13 cellular contexts compared by ENCODE assay signal in the genomic region with DNA sequence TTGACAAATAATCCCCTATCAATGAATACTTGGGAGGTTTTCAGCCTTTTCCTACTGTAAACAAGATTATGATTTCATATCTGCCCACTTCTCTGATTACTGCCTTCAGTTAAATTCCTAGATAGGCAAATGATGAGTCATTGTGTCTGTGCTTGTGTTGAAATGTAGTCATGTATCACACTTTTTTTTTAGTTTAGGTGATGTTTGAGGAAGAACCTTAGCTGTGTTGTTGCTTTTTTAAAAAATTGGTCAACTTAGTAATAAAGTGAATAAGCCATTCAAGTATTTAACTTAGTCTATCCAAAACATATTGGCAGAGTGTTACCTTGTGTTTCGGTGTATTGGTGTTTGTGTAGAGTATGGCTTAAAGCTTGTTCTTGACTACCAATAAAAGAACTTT.
DNase-seq lines count a peak whose midpoint lies in the region; ATAC-seq and TF ChIP-seq lines count a peak whose summit lies in the region.
"Had no signal": no experiment of that assay in that cellular context is flagged by ENCODE, and none has a peak within 500 bp of the region (broad histone marks: within the 10 kb centered on the region; RNA-seq: fewer than 3 reads in every experiment).

No MANE protein-coding gene starts in this region.

- H3K4me3 ChIP-seq in fibroblast of the aortic adventitia (ENCODE audit: low read depth, low read length) (no peak overlapping the region), OCI-LY7 (ENCODE audit: low read depth, low read length, poor library complexity, severe bottlenecking) (no peak overlapping the region)
- H3K4me3 ChIP-seq: esophagus muscularis mucosa had no signal

- H3K36me3 ChIP-seq in OCI-LY7 (ENCODE audit: insufficient read depth, low read length) = peaks cover 99% of the 10 kb centered on the region

- TF ChIP-seq CTCF in fibroblast of the aortic adventitia (IDR thresholded peaks at IDR 0.05; ENCODE audit: insufficient read depth, low read length) = no peak
- no peak for TF ChIP-seq CTCF in type B pancreatic cell (conservative IDR thresholded peaks at IDR 0.05)
- no peak for TF ChIP-seq CTCF in OCI-LY7 (conservative IDR thresholded peaks at IDR 0.05; ENCODE audit: low read length)

- H2AFZ ChIP-seq in OCI-LY7 (ENCODE audit: low read length) = no peak overlapping the region

- H3K27ac Mint-ChIP-seq in activated naive CD8-positive, alpha-beta T cell = peak overlapping the region; percentile 51
- no peak overlapping the region for H3K27ac Mint-ChIP-seq in activated naive CD8-positive, alpha-beta T cell treated with anti-CD3 and anti-CD28 coated beads, Interleukin-2, amount 50 U/mL, for 24 hours
- H3K27ac Mint-ChIP-seq in type B pancreatic cell = peak overlapping the region; percentile 80

- CTCF ChIA-PET in OCI-LY7 (lab: Charles Lee; ENCODE audit: unreplicated experiment) = no interaction called here

- no TSS peak for BruUV-seq in OCI-LY7 (replicated peaks; lab: Mats Ljungman, UMichigan)

- H3K4me2 ChIP-seq in OCI-LY7 (ENCODE audit: low read length) = no peak overlapping the region

- H3K9me2 ChIP-seq in OCI-LY7 (ENCODE audit: insufficient read depth, low read length) = no peaks in the 10 kb centered on the region

- no peak overlapping the region for H3K27ac ChIP-seq in OCI-LY7 (ENCODE audit: low read depth, low read length, poor library complexity, severe bottlenecking)
- H3K27ac ChIP-seq: esophagus muscularis mucosa, VCaP had no signal

- H3K9me3 ChIP-seq in OCI-LY7 (ENCODE audit: low read length) = no peaks in the 10 kb centered on the region
- H3K9me3 ChIP-seq: esophagus muscularis mucosa had no signal

- peaks cover 15% of the 10 kb centered on the region; the same call in 1 of the 2 replicates for H4K20me1 ChIP-seq in OCI-LY7 (ENCODE audit: insufficient read depth, low read length)

- peaks cover 99% of the 10 kb centered on the region for H3K79me2 ChIP-seq in OCI-LY7 (ENCODE audit: insufficient read depth, low read depth, low read length)

- peaks cover 23% of the 10 kb centered on the region for H3K36me3 Mint-ChIP-seq in activated naive CD8-positive, alpha-beta T cell
- peaks cover 78% of the 10 kb centered on the region for H3K36me3 Mint-ChIP-seq in activated naive CD8-positive, alpha-beta T cell treated with anti-CD3 and anti-CD28 coated beads, Interleukin-2, amount 50 U/mL, for 24 hours (ENCODE audit: low read depth)
- peaks cover 43% of the 10 kb centered on the region for H3K36me3 Mint-ChIP-seq in type B pancreatic cell

- no peak for DNase-seq in activated naive CD8-positive, alpha-beta T cell treated with anti-CD3 and anti-CD28 coated beads, Interleukin-2, amount 50 U/mL, for 24 hours
- DNase-seq in fibroblast of the aortic adventitia (ENCODE audit: low read depth) = peak; percentile 73
- no peak for DNase-seq in type B pancreatic cell (ENCODE audit: extremely low spot score, unreplicated experiment)
- no peak for DNase-seq in OCI-LY7 (ENCODE audit: low spot score)
- DNase-seq in SKM-1 treated with dmso at 0.1 percent for 144 hours (lab: John Stamatoyannopoulos, UW; ENCODE audit: unreplicated experiment) = no peak
- DNase-seq: DMS 273 treated with DMSO at 0.1 percent for 48 hours, MM.1S, posterior cingulate gyrus had no signal

- intact Hi-C loops in OCI-LY7 (cut with micrococcal nuclease; ENCODE audit: unreplicated experiment) = no loop called here

- H3K4me3 Mint-ChIP-seq in activated naive CD8-positive, alpha-beta T cell = peak overlapping the region; percentile 60
- H3K4me3 Mint-ChIP-seq in activated naive CD8-positive, alpha-beta T cell treated with anti-CD3 and anti-CD28 coated beads, Interleukin-2, amount 50 U/mL, for 24 hours = no peak overlapping the region
- no peak overlapping the region for H3K4me3 Mint-ChIP-seq in type B pancreatic cell

- no peaks in the 10 kb centered on the region for H3K27me3 Mint-ChIP-seq in activated naive CD8-positive, alpha-beta T cell
- H3K27me3 Mint-ChIP-seq in activated naive CD8-positive, alpha-beta T cell treated with anti-CD3 and anti-CD28 coated beads, Interleukin-2, amount 50 U/mL, for 24 hours = no peaks in the 10 kb centered on the region
- H3K27me3 Mint-ChIP-seq in type B pancreatic cell = no peaks in the 10 kb centered on the region

- H3K4me1 Mint-ChIP-seq in activated naive CD8-positive, alpha-beta T cell (ENCODE audit: low read depth) = peaks cover 58% of the 10 kb centered on the region
- H3K4me1 Mint-ChIP-seq in activated naive CD8-positive, alpha-beta T cell treated with anti-CD3 and anti-CD28 coated beads, Interleukin-2, amount 50 U/mL, for 24 hours = peaks cover 51% of the 10 kb centered on the region
- H3K4me1 Mint-ChIP-seq in type B pancreatic cell (ENCODE audit: unreplicated experiment) = peaks cover 14% of the 10 kb centered on the region

- POLR2A ChIA-PET in OCI-LY7 (lab: Charles Lee) = no interaction called here

- no peaks in the 10 kb centered on the region for H3K4me1 ChIP-seq in OCI-LY7 (ENCODE audit: insufficient read depth, low read length, poor library complexity, severe bottlenecking)

- no peak for ATAC-seq in activated naive CD8-positive, alpha-beta T cell treated with anti-CD3 and anti-CD28 coated beads, Interleukin-2, amount 50 U/mL, for 24 hours
- ATAC-seq in SK-N-SH treated with all-trans-retinoic acid at 6 μM for 48 hours (peak; percentile 66), HG03520 (IDR thresholded peaks at IDR 0.05; ENCODE audit: unreplicated experiment) (no peak)

- H3K9me3 Mint-ChIP-seq in activated naive CD8-positive, alpha-beta T cell (ENCODE audit: low read depth) = no peaks in the 10 kb centered on the region
- H3K9me3 Mint-ChIP-seq in activated naive CD8-positive, alpha-beta T cell treated with anti-CD3 and anti-CD28 coated beads, Interleukin-2, amount 50 U/mL, for 24 hours = no peaks in the 10 kb centered on the region
- no peaks in the 10 kb centered on the region for H3K9me3 Mint-ChIP-seq in type B pancreatic cell

TF ChIP-seq in SK-N-SH treated with all-trans-retinoic acid at 6 μM for 48 hours, 23 proteins besides CTCF, POLR2A, EP300 and RAD21:
- TF ChIP-seq, protein P1, sequence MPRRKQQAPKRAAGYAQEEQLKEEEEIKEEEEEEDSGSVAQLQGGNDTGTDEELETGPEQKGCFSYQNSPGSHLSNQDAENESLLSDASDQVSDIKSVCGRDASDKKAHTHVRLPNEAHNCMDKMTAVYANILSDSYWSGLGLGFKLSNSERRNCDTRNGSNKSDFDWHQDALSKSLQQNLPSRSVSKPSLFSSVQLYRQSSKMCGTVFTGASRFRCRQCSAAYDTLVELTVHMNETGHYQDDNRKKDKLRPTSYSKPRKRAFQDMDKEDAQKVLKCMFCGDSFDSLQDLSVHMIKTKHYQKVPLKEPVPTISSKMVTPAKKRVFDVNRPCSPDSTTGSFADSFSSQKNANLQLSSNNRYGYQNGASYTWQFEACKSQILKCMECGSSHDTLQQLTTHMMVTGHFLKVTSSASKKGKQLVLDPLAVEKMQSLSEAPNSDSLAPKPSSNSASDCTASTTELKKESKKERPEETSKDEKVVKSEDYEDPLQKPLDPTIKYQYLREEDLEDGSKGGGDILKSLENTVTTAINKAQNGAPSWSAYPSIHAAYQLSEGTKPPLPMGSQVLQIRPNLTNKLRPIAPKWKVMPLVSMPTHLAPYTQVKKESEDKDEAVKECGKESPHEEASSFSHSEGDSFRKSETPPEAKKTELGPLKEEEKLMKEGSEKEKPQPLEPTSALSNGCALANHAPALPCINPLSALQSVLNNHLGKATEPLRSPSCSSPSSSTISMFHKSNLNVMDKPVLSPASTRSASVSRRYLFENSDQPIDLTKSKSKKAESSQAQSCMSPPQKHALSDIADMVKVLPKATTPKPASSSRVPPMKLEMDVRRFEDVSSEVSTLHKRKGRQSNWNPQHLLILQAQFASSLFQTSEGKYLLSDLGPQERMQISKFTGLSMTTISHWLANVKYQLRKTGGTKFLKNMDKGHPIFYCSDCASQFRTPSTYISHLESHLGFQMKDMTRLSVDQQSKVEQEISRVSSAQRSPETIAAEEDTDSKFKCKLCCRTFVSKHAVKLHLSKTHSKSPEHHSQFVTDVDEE (CRISPR knock-in tag; IDR thresholded peaks at IDR 0.05) = no peak
- TF ChIP-seq, protein P2, sequence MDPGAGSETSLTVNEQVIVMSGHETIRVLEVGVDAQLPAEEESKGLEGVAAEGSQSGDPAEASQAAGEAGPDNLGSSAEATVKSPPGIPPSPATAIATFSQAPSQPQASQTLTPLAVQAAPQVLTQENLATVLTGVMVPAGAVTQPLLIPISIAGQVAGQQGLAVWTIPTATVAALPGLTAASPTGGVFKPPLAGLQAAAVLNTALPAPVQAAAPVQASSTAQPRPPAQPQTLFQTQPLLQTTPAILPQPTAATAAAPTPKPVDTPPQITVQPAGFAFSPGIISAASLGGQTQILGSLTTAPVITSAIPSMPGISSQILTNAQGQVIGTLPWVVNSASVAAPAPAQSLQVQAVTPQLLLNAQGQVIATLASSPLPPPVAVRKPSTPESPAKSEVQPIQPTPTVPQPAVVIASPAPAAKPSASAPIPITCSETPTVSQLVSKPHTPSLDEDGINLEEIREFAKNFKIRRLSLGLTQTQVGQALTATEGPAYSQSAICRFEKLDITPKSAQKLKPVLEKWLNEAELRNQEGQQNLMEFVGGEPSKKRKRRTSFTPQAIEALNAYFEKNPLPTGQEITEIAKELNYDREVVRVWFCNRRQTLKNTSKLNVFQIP (CRISPR knock-in tag; IDR thresholded peaks at IDR 0.05; ENCODE audit: borderline replicate concordance, low read depth) = no peak
- no peak for TF ChIP-seq ZC3H10 (CRISPR knock-in tag; IDR thresholded peaks at IDR 0.05)
TF ChIP-seq in SK-N-SH treated with all-trans-retinoic acid at 6 μM for 48 hours: peak in this region for 0.
